Comparison of ENCODE assay signal across 30 cellular contexts in the genomic region with DNA sequence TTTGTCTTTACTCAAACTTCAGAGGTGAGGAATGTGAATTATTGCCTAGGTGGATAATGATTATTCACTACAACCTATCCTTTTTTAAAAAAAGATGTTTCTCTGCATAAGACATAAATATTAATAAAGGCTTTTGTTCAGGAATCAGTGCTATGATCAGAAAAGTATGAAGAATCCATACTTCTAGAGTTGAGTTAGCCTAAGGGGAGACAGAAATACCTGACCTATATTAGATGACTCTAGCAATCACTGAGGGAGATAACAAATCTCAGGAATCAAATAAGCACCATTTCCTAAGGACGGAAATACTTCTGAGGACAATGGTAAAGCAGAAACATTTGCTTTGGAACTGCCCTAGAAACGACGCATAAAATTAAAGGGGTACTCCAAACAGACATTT.
"Had no signal": no experiment of that assay in that cellular context is flagged by ENCODE, and none has a peak within 500 bp of the region (broad histone marks: within the 10 kb centered on the region; RNA-seq: fewer than 3 reads in every experiment).

No MANE protein-coding gene starts in this region.

- H3K4me1 ChIP-seq: adrenal gland, body of pancreas, breast epithelium had no signal

- H3K36me3 ChIP-seq: adrenal gland, brain microvascular endothelial cell, breast epithelium had no signal

- H3K9me3 ChIP-seq: adrenal gland, body of pancreas, breast epithelium had no signal

- H3K27me3 ChIP-seq: adrenal gland, body of pancreas, brain microvascular endothelial cell, breast epithelium had no signal

- H3K27ac ChIP-seq: adrenal gland, body of pancreas, brain microvascular endothelial cell, breast epithelium, VCaP had no signal

- H3K4me3 ChIP-seq: adrenal gland, body of pancreas, breast epithelium had no signal

- DNase-seq: activated B cell treated with CpG ODN at 0.5 μM for 24 hours; activated CD4-positive, alpha-beta memory T cell treated with anti-CD3 and anti-CD28 coated beads for 36 hours; activated CD4-positive, alpha-beta T cell treated with anti-CD3 and anti-CD28 coated beads for 4 hours; activated CD4-positive, alpha-beta T cell treated with anti-CD3 and anti-CD28 coated beads, Interleukin-2, amount 10 ng/mL, durations not matched to agents 24 days and 14 days; activated CD4-positive, alpha-beta T cell treated with anti-CD3 and anti-CD28 coated beads, Interleukin-2, amount 50 U/mL, for 1 hour; activated CD4-positive, alpha-beta T cell treated with anti-CD3 and anti-CD28 coated beads, Interleukin-2, amount 50 U/mL, for 4 hours; activated CD4-positive, CD25-positive, alpha-beta regulatory T cell treated with anti-CD3 and anti-CD28 coated beads, Interleukin-2, amount 50 U/mL, for 72 hours; activated CD8-positive, alpha-beta memory T cell treated with anti-CD3 and anti-CD28 coated beads, Interleukin-2, amount 50 U/mL, for 4 hours; activated CD8-positive, alpha-beta T cell treated with anti-CD3 and anti-CD28 coated beads for 36 hours; activated effector memory CD4-positive, alpha-beta T cell treated with anti-CD3 and anti-CD28 coated beads, Interleukin-2, amount 50 U/mL, for 16 hours; activated gamma-delta T cell treated with Interleukin-2 at 50 U/mL for 16 hours; activated naive CD4-positive, alpha-beta T cell; activated naive CD4-positive, alpha-beta T cell treated with anti-CD3 and anti-CD28 coated beads for 36 hours; activated naive CD4-positive, alpha-beta T cell treated with anti-CD3 and anti-CD28 coated beads, Interleukin-2, amount 50 U/mL, for 16 hours; activated naive CD8-positive, alpha-beta T cell treated with anti-CD3 and anti-CD28 coated beads for 36 hours; activated T-cell treated with anti-CD3 and anti-CD28 coated beads for 4 hours; activated T-cell treated with anti-CD3 and anti-CD28 coated beads, Interleukin-2, amount 50 U/mL, for 1 hour; activated T-cell treated with anti-CD3 and anti-CD28 coated beads, Interleukin-2, amount 50 U/mL, for 4 hours; activated T-cell treated with anti-CD3 and anti-CD28 coated beads, Interleukin-2, amount 50 U/mL, for 72 hours; adrenal gland; amniotic stem cell; aorta; body of pancreas; brain microvascular endothelial cell; central memory CD4-positive, alpha-beta T cell; T-cell; T-helper 2 cell; T-helper 9 cell had no signal
